24 cellular contexts compared by ENCODE assay signal in genomic region chr10:102235598-102235920, GRCh38. TPM values are rescaled to one million over a fixed set of nuclear protein-coding genes. Genes with fewer than 3 reads are reported as not detected.
DNase-seq lines count a peak whose midpoint lies in the region; ATAC-seq, FAIRE-seq and TF ChIP-seq lines count a peak whose summit lies in the region.
"Had no signal": no experiment of that assay in that cellular context is flagged by ENCODE, and none has a peak within 500 bp of the region (broad histone marks: within the 10 kb centered on the region; RNA-seq: fewer than 3 reads in every experiment).

No MANE protein-coding gene starts in this region.

- DNase-seq in Caki2 (ENCODE audit: low read depth) (peak; percentile 65), HPDE6-E6E7 (ENCODE audit: extremely low spot score) (peak; percentile 80), astrocyte (ENCODE audit: low read depth) (no peak), GOT3 (lab: John Stamatoyannopoulos, UW) (no peak), DMS 273 treated with DMSO at 0.1 percent for 48 hours (lab: John Stamatoyannopoulos, UW) (no peak)
- DNase-seq in effector CD4-positive, alpha-beta T cell, result no peak
- DNase-seq: activated CD4-positive, CD25-positive, alpha-beta regulatory T cell treated with anti-CD3 and anti-CD28 coated beads, Interleukin-2, amount 50 U/mL, for 72 hours; anterior cingulate cortex; H9; KBM-7; NCI-H1105; stimulated activated CD4-positive, alpha-beta T cell treated with anti-CD3 and anti-CD28 coated beads, Interleukin-15, amount 100 ng/mL, for 24 hours; stimulated activated naive CD8-positive, alpha-beta T cell treated with anti-CD3 and anti-CD28 coated beads, Interleukin-15, amount 100 ng/mL, for 72 hours; T-helper 17 cell had no signal

- no peak overlapping the region for H3K4me2 ChIP-seq in astrocyte (ENCODE audit: low read length)

- no peak overlapping the region for H2AFZ ChIP-seq in astrocyte (ENCODE audit: low read depth, low read length)

- peaks cover 20% of the 10 kb centered on the region for H3K4me1 ChIP-seq in astrocyte (ENCODE audit: insufficient read depth, low read length)

- H4K20me1 ChIP-seq in astrocyte (ENCODE audit: insufficient read depth, low read length), result no peaks in the 10 kb centered on the region

- no peaks in the 10 kb centered on the region for H3K9me3 Mint-ChIP-seq in astrocyte (ENCODE audit: unreplicated experiment)
- H3K9me3 Mint-ChIP-seq in nephron, result no peaks in the 10 kb centered on the region
- H3K9me3 Mint-ChIP-seq: H9; natural killer cell treated with Interleukin-12 subunit alpha and Interleukin-12 subunit beta and Interleukin-15 and Interleukin-18, amount 100 ng/mL, for 72 hours; stimulated activated naive CD8-positive, alpha-beta T cell treated with anti-CD3 and anti-CD28 coated beads, Interleukin-15, amount 100 ng/mL, for 72 hours had no signal

- no peak overlapping the region for H3K9ac ChIP-seq in astrocyte (ENCODE audit: low read length)

- H3K27me3 Mint-ChIP-seq in astrocyte (ENCODE audit: low read depth, unreplicated experiment), result peaks cover 59% of the 10 kb centered on the region
- H3K27me3 Mint-ChIP-seq in nephron (ENCODE audit: low read depth), result peaks cover 80% of the 10 kb centered on the region

- FAIRE-seq in astrocyte (lab: Jason Lieb, UNC), result no peak
- FAIRE-seq: colon, endothelial cell of umbilical vein had no signal

- no peaks in the 10 kb centered on the region for H3K36me3 Mint-ChIP-seq in astrocyte (ENCODE audit: low read depth, unreplicated experiment)
- H3K36me3 Mint-ChIP-seq in nephron (ENCODE audit: low read depth), result no peaks in the 10 kb centered on the region
- H3K36me3 Mint-ChIP-seq: natural killer cell treated with Interleukin-12 subunit alpha and Interleukin-12 subunit beta and Interleukin-15 and Interleukin-18, amount 100 ng/mL, for 72 hours had no signal

- peak overlapping the region; percentile 42 for H3K4me3 Mint-ChIP-seq in astrocyte (ENCODE audit: unreplicated experiment)
- peak overlapping the region in 2 of 3 experiments; percentile 11 to 72 for H3K4me3 Mint-ChIP-seq in nephron
- H3K4me3 Mint-ChIP-seq: H9; natural killer cell treated with Interleukin-12 subunit alpha and Interleukin-12 subunit beta and Interleukin-15 and Interleukin-18, amount 100 ng/mL, for 72 hours; stimulated activated naive CD8-positive, alpha-beta T cell treated with anti-CD3 and anti-CD28 coated beads, Interleukin-15, amount 100 ng/mL, for 72 hours; T-helper 17 cell had no signal

- no peaks in the 10 kb centered on the region for H3K9me3 ChIP-seq in astrocyte (ENCODE audit: insufficient read depth, low read depth, low read length)
- H3K9me3 ChIP-seq: gastroesophageal sphincter, vagina had no signal

- H3K27ac Mint-ChIP-seq in astrocyte (ENCODE audit: unreplicated experiment) (no peak overlapping the region), nephron (peak overlapping the region; percentile 39 to 78 (median 78))
- H3K27ac Mint-ChIP-seq: H9; natural killer cell treated with Interleukin-12 subunit alpha and Interleukin-12 subunit beta and Interleukin-15 and Interleukin-18, amount 100 ng/mL, for 72 hours; stimulated activated naive CD8-positive, alpha-beta T cell treated with anti-CD3 and anti-CD28 coated beads, Interleukin-15, amount 100 ng/mL, for 72 hours; T-helper 17 cell had no signal

- H3K4me1 Mint-ChIP-seq in astrocyte (ENCODE audit: low read depth, unreplicated experiment), result peaks cover 10% of the 10 kb centered on the region
- H3K4me1 Mint-ChIP-seq in nephron, result peaks cover 59% of the 10 kb centered on the region

- in situ Hi-C loops in Caki2 (cut with HindIII; ENCODE audit: low pct_unique_long_range_greater_than_20kb, low sequenced_read_pairs), result no loop called here

- ATAC-seq in HG03196 (IDR thresholded peaks at IDR 0.05; ENCODE audit: unreplicated experiment), result no peak
- ATAC-seq: gastroesophageal sphincter; natural killer cell treated with Interleukin-12 subunit alpha and Interleukin-12 subunit beta and Interleukin-15 and Interleukin-18, amount 100 ng/mL, for 72 hours; stimulated activated naive CD8-positive, alpha-beta T cell treated with anti-CD3 and anti-CD28 coated beads, Interleukin-15, amount 100 ng/mL, for 72 hours; T-helper 17 cell had no signal

- H3K79me2 ChIP-seq in astrocyte (ENCODE audit: insufficient read depth, low read length), result no peaks in the 10 kb centered on the region

- H3K27me3 ChIP-seq in astrocyte (ENCODE audit: insufficient read depth, low read length), result peaks cover 35% of the 10 kb centered on the region

- TF ChIP-seq CTCF in astrocyte (IDR thresholded peaks at IDR 0.05; ENCODE audit: insufficient read depth, low read depth, low read length) (no peak), nephron (IDR thresholded peaks at IDR 0.05; ENCODE audit: unreplicated experiment in 3 of 3) (no peak)

- no peak overlapping the region for H3K4me3 ChIP-seq in astrocyte (ENCODE audit: insufficient read depth, low read depth, low read length)
- H3K4me3 ChIP-seq: gastroesophageal sphincter, vagina had no signal

- no peak overlapping the region for H3K27ac ChIP-seq in astrocyte (ENCODE audit: low read depth, low read length)
- H3K27ac ChIP-seq: gastroesophageal sphincter, RWPE1, vagina had no signal

- H3K36me3 ChIP-seq in astrocyte (ENCODE audit: insufficient read depth, low read length), result no peaks in the 10 kb centered on the region
- H3K36me3 ChIP-seq: gastroesophageal sphincter, vagina had no signal

RNA-seq across cellular contexts. Expression of gene PITX3, which starts 5.8 kb away (rescaled TPM):
- not detected in 2 replicates for total RNA-seq in Caki2 (2014; rRNA removed; shearing (Covaris generic); ENCODE audit: low replicate concordance)
- 1.6 and 1.7 TPM in 2 replicates for total RNA-seq in astrocyte
- total RNA-seq: endothelial cell of umbilical vein; H9; lung microvascular endothelial cell; natural killer cell treated with Interleukin-12 subunit alpha and Interleukin-12 subunit beta and Interleukin-15 and Interleukin-18, amount 100 ng/mL, for 72 hours; T-helper 17 cell; vagina had no signal

RNA-seq across cellular contexts. Expression of gene ELOVL3, which starts 9.5 kb away (rescaled TPM):
- 0.12 and 0.78 TPM in 2 replicates for total RNA-seq in Caki2 (2014; rRNA removed; shearing (Covaris generic); ENCODE audit: low replicate concordance)
- total RNA-seq in astrocyte, result 0.48 and 0.62 TPM in 2 replicates
- total RNA-seq: endothelial cell of umbilical vein; H9; lung microvascular endothelial cell; natural killer cell treated with Interleukin-12 subunit alpha and Interleukin-12 subunit beta and Interleukin-15 and Interleukin-18, amount 100 ng/mL, for 72 hours; pulmonary artery endothelial cell; T-helper 17 cell; vagina had no signal

RNA-seq across cellular contexts. Expression of gene GBF1, which starts 9.8 kb away (rescaled TPM):
- total RNA-seq in Caki2 (2014; rRNA removed; shearing (Covaris generic); ENCODE audit: low replicate concordance), result 14.2 and 14.8 TPM in 2 replicates
- 72.8 and 75.2 TPM in 2 replicates for total RNA-seq in astrocyte

Comparison
In these comparisons a context has a peak if more than half of its experiments do, and no peak if none do; other contexts are left out.
1. DNase-seq: peak in Caki2 (single experiment) and HPDE6-E6E7 (single experiment); none in astrocyte (single experiment), GOT3 (single experiment), effector CD4-positive, alpha-beta T cell (single experiment) and DMS 273 treated with DMSO at 0.1 percent for 48 hours (single experiment).